12 cellular contexts compared by ENCODE assay signal in genomic region chr9:38020251-38021076, GRCh38. TPM values are rescaled to one million over a fixed set of nuclear protein-coding genes. Genes with fewer than 3 reads are reported as not detected.
A peak's percentile ranks its signal among the peaks of the same experiment; 100 is the strongest.
DNase-seq lines count a peak whose midpoint lies in the region; ATAC-seq and TF ChIP-seq lines count a peak whose summit lies in the region.
"Had no signal": no experiment of that assay in that cellular context is flagged by ENCODE, and none has a peak within 500 bp of the region (broad histone marks: within the 10 kb centered on the region; RNA-seq: fewer than 3 reads in every experiment).

No MANE protein-coding gene starts in this region.

- H3K9me3 Mint-ChIP-seq in glutamatergic neuron (ENCODE audit: unreplicated experiment): peaks cover 12% of the 10 kb centered on the region
- H3K9me3 Mint-ChIP-seq: activated T-cell treated with anti-CD3 and anti-CD28 coated beads, Interleukin-2, amount 50 U/mL, for 4 hours; neural crest cell had no signal

- H3K27me3 Mint-ChIP-seq in glutamatergic neuron (ENCODE audit: unreplicated experiment): peaks cover 16% of the 10 kb centered on the region

- intact Hi-C loops in heart right ventricle (cut with DNase I): loop anchor here in 2 of 10 donors (5.0 to 10.0 kb wide), 2 partner anchors 37 to 56 kb away; no protein-coding TSS in a partner anchor
- intact Hi-C loops in Right ventricle myocardium inferior (cut with DNase I): loop anchor here (2.0 kb wide), 1 partner anchor 36 kb away; no protein-coding TSS in a partner anchor
- intact Hi-C loops in transverse colon (cut with DNase I; ENCODE audit: low total_unique reads): no loop called here

- no peak for TF ChIP-seq CTCF in heart right ventricle (IDR thresholded peaks at IDR 0.05)
- TF ChIP-seq CTCF in RWPE1 (conservative IDR thresholded peaks at IDR 0.05; ENCODE audit: low read depth): no peak
- TF ChIP-seq CTCF in glutamatergic neuron (IDR thresholded peaks at IDR 0.05; ENCODE audit: partially characterized antibody, unreplicated experiment): no peak
- no peak for TF ChIP-seq CTCF in transverse colon (IDR thresholded peaks at IDR 0.05)

- H3K4me3 ChIP-seq in heart right ventricle (no peak overlapping the region), transverse colon (no peak overlapping the region)
- no peak overlapping the region for H3K4me3 ChIP-seq in effector memory CD4-positive, alpha-beta T cell (ENCODE audit: insufficient read depth, low read depth, low read length, poor library complexity, severe bottlenecking)

- H3K4me1 ChIP-seq in heart right ventricle: peaks cover 52 to 98% (median 83%) of the 10 kb centered on the region in 9 donors
- peaks cover 44 to 67% (median 54%) of the 10 kb centered on the region in 4 donors for H3K4me1 ChIP-seq in transverse colon
- H3K4me1 ChIP-seq in effector memory CD4-positive, alpha-beta T cell (ENCODE audit: control insufficient read depth, insufficient read depth, low read length, poor library complexity, severe bottlenecking): no peaks in the 10 kb centered on the region

- no peak for DNase-seq in heart right ventricle
- DNase-seq in Right ventricle myocardium inferior (ENCODE audit: missing footprints): no peak
- no peak for DNase-seq in RWPE1 (ENCODE audit: low spot score)
- no peak for DNase-seq in glutamatergic neuron
- DNase-seq in transverse colon: no peak
- DNase-seq in SK-N-DZ (ENCODE audit: low spot score): no peak
- no peak for DNase-seq in effector memory CD4-positive, alpha-beta T cell
- DNase-seq in NCI-H1694 (lab: John Stamatoyannopoulos, UW): no peak
- DNase-seq: activated T-cell treated with anti-CD3 and anti-CD28 coated beads, Interleukin-2, amount 50 U/mL, for 4 hours; NCI-H1105; stimulated activated CD4-positive, alpha-beta T cell treated with anti-CD3 and anti-CD28 coated beads, Interleukin-1b, Interleukin-23, amount 100 ng/mL, for 48 hours had no signal

- no peak overlapping the region for H3K4me3 Mint-ChIP-seq in glutamatergic neuron (ENCODE audit: unreplicated experiment)
- H3K4me3 Mint-ChIP-seq: activated T-cell treated with anti-CD3 and anti-CD28 coated beads, Interleukin-2, amount 50 U/mL, for 4 hours; neural crest cell had no signal

- H3K9me3 ChIP-seq in heart right ventricle (no peaks in the 10 kb centered on the region), transverse colon (no peaks in the 10 kb centered on the region)
- H3K9me3 ChIP-seq in effector memory CD4-positive, alpha-beta T cell (ENCODE audit: control insufficient read depth, low read length): no peaks in the 10 kb centered on the region

- H3K36me3 Mint-ChIP-seq in glutamatergic neuron (ENCODE audit: unreplicated experiment): no peaks in the 10 kb centered on the region

- POLR2A ChIA-PET in RWPE1 (lab: Yijun Ruan, JAX; ENCODE audit: low non-redundant PET): no interaction called here

- no peak for TF ChIP-seq EP300 in transverse colon (IDR thresholded peaks at IDR 0.05; ENCODE audit: low read depth)

- CTCF ChIA-PET in RWPE1 (lab: Yijun Ruan, JAX): no interaction called here

- no peak for ATAC-seq in heart right ventricle
- ATAC-seq in Right ventricle myocardium inferior: no peak
- ATAC-seq: activated T-cell treated with anti-CD3 and anti-CD28 coated beads, Interleukin-2, amount 50 U/mL, for 4 hours had no signal

- H3K4me1 Mint-ChIP-seq in glutamatergic neuron (ENCODE audit: low read depth, unreplicated experiment): peaks cover 76% of the 10 kb centered on the region

- peaks cover 0 to 5% (median 0%) of the 10 kb centered on the region in 9 donors for H3K36me3 ChIP-seq in heart right ventricle
- H3K36me3 ChIP-seq in transverse colon: no peaks in the 10 kb centered on the region
- H3K36me3 ChIP-seq in effector memory CD4-positive, alpha-beta T cell (ENCODE audit: control insufficient read depth, insufficient read depth, low read length): no peaks in the 10 kb centered on the region

- WGBS in heart right ventricle, 2 donors: 62 to 68% methylated on average over 10 of the region's 10 CpGs
- WGBS in transverse colon (ENCODE audit: low coverage in 1 of 2), 2 donors: 60 to 66% methylated on average over 7 to 10 of the region's 10 CpGs

- in situ Hi-C loops in transverse colon (cut with MboI; ENCODE audit: low pct_ligation_motif_present in 1 of 4, low pct_unique_long_range_greater_than_20kb in 1 of 4, low sequenced_read_pairs in 3 of 4): loop anchor here in 1 of 4 donors (10.0 kb wide), 1 partner anchor 56 kb away; no protein-coding TSS in a partner anchor

- H3K27ac ChIP-seq in heart right ventricle (peak overlapping the region in 6 of 10 donors; percentile 11 to 70 (median 59)), RWPE1 (peak overlapping the region; percentile 98), transverse colon (peak overlapping the region; percentile 61 to 78 (median 72))
- H3K27ac ChIP-seq in effector memory CD4-positive, alpha-beta T cell (ENCODE audit: insufficient read depth, low read length, poor library complexity, severe bottlenecking): no peak overlapping the region

- TF ChIP-seq POLR2A in transverse colon (IDR thresholded peaks at IDR 0.05): no peak

- H3K27ac Mint-ChIP-seq in glutamatergic neuron (ENCODE audit: unreplicated experiment): peak overlapping the region; percentile 38

- H3K27me3 ChIP-seq in heart right ventricle (no peaks in the 10 kb centered on the region), transverse colon (no peaks in the 10 kb centered on the region)
- no peaks in the 10 kb centered on the region for H3K27me3 ChIP-seq in effector memory CD4-positive, alpha-beta T cell (replicated peaks; ENCODE audit: control insufficient read depth, insufficient read depth, low read length, poor library complexity, severe bottlenecking)

RNA-seq across cellular contexts. Expression of gene SHB, which starts 48.6 kb away (rescaled TPM):
- total RNA-seq in heart right ventricle (10 to 100 TPM; 13.9 to 26.6 (median 18.0) TPM), Right ventricle myocardium inferior (14.7 TPM), glutamatergic neuron (ENCODE audit: unreplicated experiment) (31.7 TPM), transverse colon (10 to 100 TPM; 11.9 to 33.7 (median 22.2) TPM)
- 10 to 100 TPM in 1 of 2 donors, 1 to 10 TPM in 1; 5.7 to 19.2 TPM for polyA plus RNA-seq in heart right ventricle
- 8.5 and 9.6 TPM in 2 replicates for polyA plus RNA-seq in SK-N-DZ (2014; cell fraction: cytosol; rRNA removed)
- 5.3 and 5.8 TPM in 2 replicates for polyA plus RNA-seq in SK-N-DZ (2014; cell fraction: nucleus; rRNA removed)
